ENCODE assay signal across 8 cellular contexts in the genomic region with DNA sequence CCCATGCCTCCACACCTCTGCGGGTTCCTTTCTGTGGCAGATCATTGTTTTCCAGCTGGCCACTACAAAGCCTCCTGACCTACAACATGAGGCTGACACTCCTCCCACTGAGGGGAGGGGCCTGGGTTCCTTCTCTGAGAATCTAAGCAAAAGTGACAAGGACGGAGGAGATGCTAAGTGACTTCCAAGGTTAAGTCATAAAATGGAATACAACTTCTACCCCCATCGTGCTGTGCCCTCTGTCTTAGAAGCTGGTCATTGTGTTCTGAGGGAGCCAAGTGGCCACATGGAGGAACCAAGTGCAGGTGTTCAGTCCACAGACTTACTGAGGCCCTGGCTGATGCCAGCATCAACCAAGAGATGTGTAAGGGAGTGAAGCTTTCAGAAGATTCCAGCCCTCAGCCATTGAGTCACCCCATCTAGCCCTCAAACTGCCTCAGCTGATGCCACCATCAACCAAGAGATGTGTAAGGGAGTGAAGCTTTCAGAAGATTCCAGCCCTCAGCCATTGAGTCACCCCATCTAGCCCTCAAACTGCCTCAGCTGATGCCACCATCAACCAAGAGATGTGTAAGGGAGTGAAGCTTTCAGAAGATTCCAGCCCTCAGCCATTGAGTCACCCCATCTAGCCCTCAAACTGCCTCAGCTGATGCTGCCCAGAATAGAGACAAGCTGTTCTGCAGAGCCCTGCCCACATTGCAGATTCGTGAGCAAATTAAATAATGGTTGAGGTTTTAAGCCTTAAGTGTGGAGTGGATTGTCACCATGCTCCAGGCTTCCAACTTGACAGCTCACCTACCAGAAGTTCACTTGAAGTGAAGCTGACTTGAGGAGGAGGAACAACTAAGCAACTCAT.
DNase-seq lines count a peak whose midpoint lies in the region; ATAC-seq, FAIRE-seq and TF ChIP-seq lines count a peak whose summit lies in the region.
"Not testable (repeated sequence)": the region's sequence is repeated elsewhere in the genome, so short reads cannot be mapped to it uniquely, and the experiment has no call there.

No MANE protein-coding gene starts in this region.

- not testable (repeated sequence) for H3K9me3 ChIP-seq in CD4-positive, alpha-beta memory T cell (ENCODE audit: control insufficient read depth in 1 of 2, low read length in 2 of 2); astrocyte (ENCODE audit: insufficient read depth, low read depth, low read length); mucosa of rectum (ENCODE audit: control insufficient read depth in 2 of 2, low read length in 2 of 2)

- not testable (repeated sequence) for H3K27me3 Mint-ChIP-seq in CD4-positive, alpha-beta memory T cell; T-helper 2 cell treated with Interferon-gamma antibody and Interleukin-4, amounts not matched to agents 5 μg/mL and 100 μg/mL, for 36 hours (ENCODE audit: low read depth); astrocyte (ENCODE audit: low read depth, unreplicated experiment)

- H2AFZ ChIP-seq in astrocyte (ENCODE audit: low read depth, low read length) = not testable (repeated sequence)

- H3K79me2 ChIP-seq in astrocyte (ENCODE audit: insufficient read depth, low read length) = not testable (repeated sequence)

- not testable (repeated sequence) for TF ChIP-seq CTCF in astrocyte (IDR thresholded peaks at IDR 0.05; ENCODE audit: insufficient read depth, low read depth, low read length); foreskin fibroblast (IDR thresholded peaks at IDR 0.05; ENCODE audit: low read depth, low read length)

- H3K36me3 ChIP-seq in CD4-positive, alpha-beta memory T cell (ENCODE audit: insufficient read depth, low read length) = peaks cover 20% of the 10 kb centered on the region
- H3K36me3 ChIP-seq in astrocyte (ENCODE audit: insufficient read depth, low read length) = not testable (repeated sequence)
- peaks cover 13 to 16% of the 10 kb centered on the region in 2 donors for H3K36me3 ChIP-seq in mucosa of rectum (ENCODE audit: control insufficient read depth in 2 of 2, insufficient read depth in 2 of 2, low read length in 2 of 2)

- peak in 1 of 5 donors; percentile 40 for DNase-seq in CD4-positive, alpha-beta memory T cell
- DNase-seq in T-helper 2 cell treated with Interferon-gamma antibody and Interleukin-4, amounts not matched to agents 5 μg/mL and 100 μg/mL, for 36 hours (ENCODE audit: low spot score) = peak; percentile 40
- DNase-seq in astrocyte (ENCODE audit: low read depth) = peak; percentile 66
- DNase-seq in foreskin fibroblast = peak; percentile 48 to 67
- not testable (repeated sequence) for DNase-seq in stimulated activated effector memory CD8-positive, alpha-beta T cell treated with anti-CD3 and anti-CD28 coated beads, Interleukin-12 subunit alpha, Interleukin-12 subunit beta, amount 100 ng/mL, for 72 hours (ENCODE audit: low spot score in 2 of 2)

- not testable (repeated sequence) for H3K4me3 ChIP-seq in CD4-positive, alpha-beta memory T cell (ENCODE audit: low read length in 2 of 2); foreskin fibroblast (ENCODE audit: low read depth in 1 of 2, low read length in 2 of 2)
- H3K4me3 ChIP-seq in astrocyte (ENCODE audit: insufficient read depth, low read depth, low read length) (peak overlapping the region; percentile 14), mucosa of rectum (ENCODE audit: low read length in 2 of 2) (peak overlapping the region; percentile 67 to 75)

- H3K4me1 ChIP-seq in CD4-positive, alpha-beta memory T cell (ENCODE audit: insufficient read depth, low read length) = peaks cover 17% of the 10 kb centered on the region
- peaks cover 20% of the 10 kb centered on the region for H3K4me1 ChIP-seq in astrocyte (ENCODE audit: insufficient read depth, low read length)
- H3K4me1 ChIP-seq in mucosa of rectum (ENCODE audit: control insufficient read depth in 2 of 2, insufficient read depth in 2 of 2, low read length in 2 of 2) = peaks cover 11 to 16% of the 10 kb centered on the region in 2 donors

- H3K4me3 Mint-ChIP-seq in CD4-positive, alpha-beta memory T cell = peak overlapping the region in 1 of 8 donors; percentile 40
- not testable (repeated sequence) for H3K4me3 Mint-ChIP-seq in T-helper 2 cell treated with Interferon-gamma antibody and Interleukin-4, amounts not matched to agents 5 μg/mL and 100 μg/mL, for 36 hours; astrocyte (ENCODE audit: unreplicated experiment); stimulated activated effector memory CD8-positive, alpha-beta T cell treated with anti-CD3 and anti-CD28 coated beads, Interleukin-12 subunit alpha, Interleukin-12 subunit beta, amount 100 ng/mL, for 72 hours

- FAIRE-seq in astrocyte (lab: Jason Lieb, UNC) = not testable (repeated sequence)

- H3K9me3 Mint-ChIP-seq in CD4-positive, alpha-beta memory T cell; T-helper 2 cell treated with Interferon-gamma antibody and Interleukin-4, amounts not matched to agents 5 μg/mL and 100 μg/mL, for 36 hours; astrocyte (ENCODE audit: unreplicated experiment); stimulated activated effector memory CD8-positive, alpha-beta T cell treated with anti-CD3 and anti-CD28 coated beads, Interleukin-12 subunit alpha, Interleukin-12 subunit beta, amount 100 ng/mL, for 72 hours: not testable (repeated sequence)

- intact Hi-C loops in CD4-positive, alpha-beta memory T cell (cut with micrococcal nuclease) = loop anchor here (1.0 kb wide), 1 partner anchor 389 kb away; no protein-coding TSS in a partner anchor

- peaks cover 21 to 24% of the 10 kb centered on the region in 2 donors for H3K36me3 Mint-ChIP-seq in CD4-positive, alpha-beta memory T cell
- H3K36me3 Mint-ChIP-seq in T-helper 2 cell treated with Interferon-gamma antibody and Interleukin-4, amounts not matched to agents 5 μg/mL and 100 μg/mL, for 36 hours (ENCODE audit: low read depth) = peaks cover 30% of the 10 kb centered on the region
- peaks cover 15% of the 10 kb centered on the region for H3K36me3 Mint-ChIP-seq in astrocyte (ENCODE audit: low read depth, unreplicated experiment)
- peaks cover 44% of the 10 kb centered on the region for H3K36me3 Mint-ChIP-seq in stimulated activated effector memory CD8-positive, alpha-beta T cell treated with anti-CD3 and anti-CD28 coated beads, Interleukin-12 subunit alpha, Interleukin-12 subunit beta, amount 100 ng/mL, for 72 hours

- CTCF ChIA-PET in CD4-positive, alpha-beta memory T cell (lab: Charles Lee; ENCODE audit: partially characterized antibody) = interaction anchor here (0.7 to 3.7 kb wide), 17 partner anchors 10 to 475 kb away, joined by 3 to 22 read pairs (median 3); a partner anchor contains a TSS

- ATAC-seq in GM21529 (IDR thresholded peaks at IDR 0.05; ENCODE audit: unreplicated experiment) (peak; percentile 13), HG03520 (IDR thresholded peaks at IDR 0.05; ENCODE audit: unreplicated experiment) (peak; percentile 17)
- peak; percentile 92 for ATAC-seq in stimulated activated effector memory CD8-positive, alpha-beta T cell treated with anti-CD3 and anti-CD28 coated beads, Interleukin-12 subunit alpha, Interleukin-12 subunit beta, amount 100 ng/mL, for 72 hours

- peak overlapping the region; percentile 74 for H3K4me2 ChIP-seq in astrocyte (ENCODE audit: low read length)

- peak overlapping the region in 5 of 7 donors; percentile 62 to 82 (median 80) for H3K27ac Mint-ChIP-seq in CD4-positive, alpha-beta memory T cell
- not testable (repeated sequence) for H3K27ac Mint-ChIP-seq in T-helper 2 cell treated with Interferon-gamma antibody and Interleukin-4, amounts not matched to agents 5 μg/mL and 100 μg/mL, for 36 hours
- H3K27ac Mint-ChIP-seq in astrocyte (ENCODE audit: unreplicated experiment) = peak overlapping the region; percentile 89
- H3K27ac Mint-ChIP-seq in stimulated activated effector memory CD8-positive, alpha-beta T cell treated with anti-CD3 and anti-CD28 coated beads, Interleukin-12 subunit alpha, Interleukin-12 subunit beta, amount 100 ng/mL, for 72 hours = peak overlapping the region; percentile 74

- not testable (repeated sequence) for H3K27me3 ChIP-seq in CD4-positive, alpha-beta memory T cell (ENCODE audit: insufficient read depth, low read length); astrocyte (ENCODE audit: insufficient read depth, low read length); mucosa of rectum (ENCODE audit: control insufficient read depth in 2 of 2, insufficient read depth in 2 of 2, low read length in 2 of 2)

- POLR2A ChIA-PET in CD4-positive, alpha-beta memory T cell (lab: Charles Lee; ENCODE audit: partially characterized antibody) = interaction anchor here (0.5 to 4.2 kb wide), 3 partner anchors 10 to 208 kb away, joined by 5 to 18 read pairs (median 8); a partner anchor contains a TSS

- not testable (repeated sequence) for H3K27ac ChIP-seq in CD4-positive, alpha-beta memory T cell (ENCODE audit: low read depth, low read length)
- peak overlapping the region; percentile 71 for H3K27ac ChIP-seq in astrocyte (ENCODE audit: low read depth, low read length)
- H3K27ac ChIP-seq in mucosa of rectum (ENCODE audit: low read depth in 2 of 2, low read length in 2 of 2) = peak overlapping the region in 1 of 2 donors; percentile 43

- peaks cover 16 to 68% (median 39%) of the 10 kb centered on the region in 4 donors for H3K4me1 Mint-ChIP-seq in CD4-positive, alpha-beta memory T cell
- peaks cover 56% of the 10 kb centered on the region for H3K4me1 Mint-ChIP-seq in T-helper 2 cell treated with Interferon-gamma antibody and Interleukin-4, amounts not matched to agents 5 μg/mL and 100 μg/mL, for 36 hours (ENCODE audit: low read depth)
- peaks cover 32% of the 10 kb centered on the region for H3K4me1 Mint-ChIP-seq in astrocyte (ENCODE audit: low read depth, unreplicated experiment)
- peaks cover 38% of the 10 kb centered on the region for H3K4me1 Mint-ChIP-seq in stimulated activated effector memory CD8-positive, alpha-beta T cell treated with anti-CD3 and anti-CD28 coated beads, Interleukin-12 subunit alpha, Interleukin-12 subunit beta, amount 100 ng/mL, for 72 hours

- H3K9ac ChIP-seq in astrocyte (ENCODE audit: low read length) (peak overlapping the region; percentile 60), mucosa of rectum (ENCODE audit: low read depth in 1 of 2, low read length in 2 of 2) (peak overlapping the region in 1 of 2 donors; percentile 40)

- H4K20me1 ChIP-seq in astrocyte (ENCODE audit: insufficient read depth, low read length) = not testable (repeated sequence)

Comparison
In these comparisons a context has a peak if more than half of its experiments do, and no peak if none do; other contexts are left out.
1. ATAC-seq: peak in every context shown above with its lines; median percentile 92 in stimulated activated effector memory CD8-positive, alpha-beta T cell treated with anti-CD3 and anti-CD28 coated beads, Interleukin-12 subunit alpha, Interleukin-12 subunit beta, amount 100 ng/mL, for 72 hours; 17 in HG03520; 13 in GM21529.